ENCODE assay signal across 7 cellular contexts in genomic region chr2:176637497-176638166, GRCh38.
A peak's percentile ranks its signal among the peaks of the same experiment; 100 is the strongest.
DNase-seq lines count a peak whose midpoint lies in the region; ATAC-seq, FAIRE-seq and TF ChIP-seq lines count a peak whose summit lies in the region.

No MANE protein-coding gene starts in this region.

- peak; percentile 24 for ATAC-seq in GM21526 (IDR thresholded peaks at IDR 0.05; ENCODE audit: low FRiP score, unreplicated experiment)
- peak; percentile 61 to 64 for ATAC-seq in activated T-cell treated with anti-CD3 and anti-CD28 coated beads, Interleukin-2, amount 50 U/mL, for 72 hours (replicated peaks in 1 of 2)
- ATAC-seq in heart left ventricle, result peak in 3 of 4 donors; percentile 45 to 78 (median 69)

- no peaks in the 10 kb centered on the region; the same call in 1 of the 2 replicates for H3K27me3 ChIP-seq in GM06990 (replicated peaks; ENCODE audit: control insufficient read depth, insufficient read depth, low read length)
- peaks cover 86% of the 10 kb centered on the region for H3K27me3 ChIP-seq in HUES64 (ENCODE audit: insufficient read depth, low read length)
- peaks cover 10 to 94% (median 51%) of the 10 kb centered on the region in 9 donors for H3K27me3 ChIP-seq in heart left ventricle

- peaks cover 54% of the 10 kb centered on the region for H3K27me3 Mint-ChIP-seq in activated T-cell treated with anti-CD3 and anti-CD28 coated beads, Interleukin-2, amount 50 U/mL, for 72 hours (ENCODE audit: low read depth)
- peaks cover 81% of the 10 kb centered on the region for H3K27me3 Mint-ChIP-seq in progenitor cell of endocrine pancreas

- FAIRE-seq in D721Med (lab: Jason Lieb, UNC), result no peak

- no peak overlapping the region for H3K9ac ChIP-seq in HUES64 (ENCODE audit: low read depth, low read length)

- intact Hi-C loops in heart left ventricle (cut with DNase I), result loop anchor here (1.0 to 10.0 kb wide), 12 partner anchors 75 to 511 kb away; partner anchors contain the start of gene HOXD8 (in 4 of the 10)

- H3K4me1 Mint-ChIP-seq in activated T-cell treated with anti-CD3 and anti-CD28 coated beads, Interleukin-2, amount 50 U/mL, for 72 hours (ENCODE audit: low read depth), result no peaks in the 10 kb centered on the region
- H3K4me1 Mint-ChIP-seq in progenitor cell of endocrine pancreas (ENCODE audit: low read depth), result no peaks in the 10 kb centered on the region

- peaks cover 5% of the 10 kb centered on the region; the same call in 1 of the 2 replicates for H3K4me1 ChIP-seq in HUES64 (ENCODE audit: insufficient read depth, low read length)
- H3K4me1 ChIP-seq in heart left ventricle, result peaks cover 0 to 10% (median 4%) of the 10 kb centered on the region in 12 donors

- TF ChIP-seq POLR2A in heart left ventricle (IDR thresholded peaks at IDR 0.05), result no peak

- H3K4me3 ChIP-seq in GM06990 (replicated peaks; ENCODE audit: low read depth, low read length) (peak overlapping the region; percentile 70), HUES64 (ENCODE audit: low read length) (peak overlapping the region; percentile 62), heart left ventricle (peak overlapping the region; percentile 49 to 77 (median 60))

- no peaks in the 10 kb centered on the region for H3K36me3 Mint-ChIP-seq in activated T-cell treated with anti-CD3 and anti-CD28 coated beads, Interleukin-2, amount 50 U/mL, for 72 hours (ENCODE audit: insufficient read depth in 2 of 2)
- no peaks in the 10 kb centered on the region for H3K36me3 Mint-ChIP-seq in progenitor cell of endocrine pancreas (ENCODE audit: insufficient read depth)

- H3K4me3 Mint-ChIP-seq in activated T-cell treated with anti-CD3 and anti-CD28 coated beads, Interleukin-2, amount 50 U/mL, for 72 hours, result peak overlapping the region; percentile 76 to 77
- H3K4me3 Mint-ChIP-seq in progenitor cell of endocrine pancreas (ENCODE audit: low read depth), result peak overlapping the region; percentile 62

- H3K27ac ChIP-seq in HUES64 (ENCODE audit: low read depth, low read length) (no peak overlapping the region), heart left ventricle (peak overlapping the region in 8 of 12 donors; percentile 4 to 77 (median 52))

- no peak overlapping the region for H3K27ac Mint-ChIP-seq in activated T-cell treated with anti-CD3 and anti-CD28 coated beads, Interleukin-2, amount 50 U/mL, for 72 hours
- H3K27ac Mint-ChIP-seq in progenitor cell of endocrine pancreas, result peak overlapping the region; percentile 64

- H3K9me3 ChIP-seq in HUES64 (ENCODE audit: insufficient read depth, low read depth, low read length) (no peaks in the 10 kb centered on the region), heart left ventricle (no peaks in the 10 kb centered on the region)

- TF ChIP-seq CTCF in GM06990 (IDR thresholded peaks at IDR 0.05; ENCODE audit: insufficient read depth, low read length, poor library complexity, severe bottlenecking), result no peak
- TF ChIP-seq CTCF in heart left ventricle (IDR thresholded peaks at IDR 0.05), result no peak
- no peak for TF ChIP-seq CTCF in progenitor cell of endocrine pancreas (IDR thresholded peaks at IDR 0.05; ENCODE audit: unreplicated experiment)
- TF ChIP-seq CTCF in D721Med (IDR thresholded peaks at IDR 0.05; ENCODE audit: insufficient read depth, missing control alignments), result no peak

- no peaks in the 10 kb centered on the region for H3K9me3 Mint-ChIP-seq in activated T-cell treated with anti-CD3 and anti-CD28 coated beads, Interleukin-2, amount 50 U/mL, for 72 hours
- H3K9me3 Mint-ChIP-seq in progenitor cell of endocrine pancreas (ENCODE audit: low read depth), result no peaks in the 10 kb centered on the region

- DNase-seq in GM06990 (ENCODE audit: extremely low read depth, insufficient read length), result peak; percentile 40
- DNase-seq in activated T-cell treated with anti-CD3 and anti-CD28 coated beads, Interleukin-2, amount 50 U/mL, for 72 hours, result peak; percentile 6 to 9
- DNase-seq in heart left ventricle, result peak; percentile 33 to 72 (median 48)
- peak; percentile 10 for DNase-seq in progenitor cell of endocrine pancreas (ENCODE audit: low spot score, unreplicated experiment)
- DNase-seq in D721Med (ENCODE audit: insufficient read length, low spot score), result no peak

- WGBS in HUES64, result under 1% methylated on average over 74 of the region's 74 CpGs
- WGBS in heart left ventricle, 4 donors, result 3 to 7% (median 3%) methylated on average over 35 to 74 of the region's 74 CpGs

- H3K36me3 ChIP-seq in GM06990 (ENCODE audit: control insufficient read depth, insufficient read depth, low read length) (no peaks in the 10 kb centered on the region), HUES64 (ENCODE audit: insufficient read depth, low read length) (no peaks in the 10 kb centered on the region), heart left ventricle (no peaks in the 10 kb centered on the region)
